21 cellular contexts compared by ENCODE assay signal in the genomic region with DNA sequence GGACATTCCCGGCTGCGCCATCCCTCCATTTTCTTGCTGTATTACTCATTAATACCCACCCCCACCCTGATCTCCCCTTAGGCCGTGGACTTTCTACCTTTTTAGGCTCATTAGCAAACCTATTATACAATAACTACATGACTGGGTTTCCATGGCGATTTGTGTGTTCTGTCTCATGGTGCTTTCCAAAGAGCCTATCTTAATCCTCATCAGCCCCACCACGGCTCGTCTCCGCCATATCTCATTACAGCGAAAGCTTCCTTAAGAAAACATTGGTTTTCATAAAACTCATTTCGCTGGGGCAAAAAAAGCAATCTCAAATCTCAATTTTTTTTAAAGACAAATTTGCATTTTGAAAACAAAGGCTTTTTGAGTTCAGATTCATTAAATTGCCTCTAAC. TPM values are rescaled to one million over a fixed set of nuclear protein-coding genes. Genes with fewer than 3 reads are reported as not detected.
"Had no signal": no experiment of that assay in that cellular context is flagged by ENCODE, and none has a peak within 500 bp of the region (broad histone marks: within the 10 kb centered on the region; RNA-seq: fewer than 3 reads in every experiment).

No MANE protein-coding gene starts in this region.

- H3K4me3 Mint-ChIP-seq: activated CD4-positive, alpha-beta T cell treated with anti-CD3 and anti-CD28 coated beads for 36 hours; activated CD8-positive, alpha-beta T cell treated with anti-CD3 and anti-CD28 coated beads for 36 hours; activated naive CD8-positive, alpha-beta T cell treated with anti-CD3 and anti-CD28 coated beads, Interleukin-2, amount 10 ng/mL, durations not matched to agents 7 days and 5 days; central memory CD8-positive, alpha-beta T cell; T-cell had no signal

- DNase-seq: activated CD4-positive, alpha-beta T cell treated with anti-CD3 and anti-CD28 coated beads for 36 hours; activated CD8-positive, alpha-beta memory T cell treated with anti-CD3 and anti-CD28 coated beads, Interleukin-2, amount 50 U/mL, for 4 hours; activated CD8-positive, alpha-beta T cell treated with anti-CD3 and anti-CD28 coated beads for 36 hours; activated naive CD4-positive, alpha-beta T cell treated with anti-CD3 and anti-CD28 coated beads, Interleukin-2, amount 50 U/mL, for 16 hours; activated naive CD8-positive, alpha-beta T cell treated with anti-CD3 and anti-CD28 coated beads, Interleukin-2, amount 10 ng/mL, durations not matched to agents 7 days and 5 days; aorta; MM.1S; NCI-H1105; NCI-H1436; NCI-H187 treated with DMSO at 0.1 percent for 48 hours; NCI-H2081 treated with DMSO at 0.1 percent for 48 hours; NCI-H2171 treated with DMSO at 0.1 percent for 48 hours; NCI-H345; NCI-H510A; PC-3; SHP77; T-cell; T-helper 2 cell; T1000 had no signal

- H3K36me3 Mint-ChIP-seq: activated naive CD8-positive, alpha-beta T cell treated with anti-CD3 and anti-CD28 coated beads, Interleukin-2, amount 10 ng/mL, durations not matched to agents 7 days and 5 days; T-cell had no signal

- H3K9me3 Mint-ChIP-seq: activated CD8-positive, alpha-beta T cell treated with anti-CD3 and anti-CD28 coated beads for 36 hours; activated naive CD8-positive, alpha-beta T cell treated with anti-CD3 and anti-CD28 coated beads, Interleukin-2, amount 10 ng/mL, durations not matched to agents 7 days and 5 days; central memory CD8-positive, alpha-beta T cell; T-cell had no signal

- H3K27ac Mint-ChIP-seq: activated CD4-positive, alpha-beta T cell treated with anti-CD3 and anti-CD28 coated beads for 36 hours; activated CD8-positive, alpha-beta T cell treated with anti-CD3 and anti-CD28 coated beads for 36 hours; activated naive CD8-positive, alpha-beta T cell treated with anti-CD3 and anti-CD28 coated beads, Interleukin-2, amount 10 ng/mL, durations not matched to agents 7 days and 5 days; T-cell had no signal

- H3K27me3 Mint-ChIP-seq: activated CD4-positive, alpha-beta T cell treated with anti-CD3 and anti-CD28 coated beads for 36 hours; activated CD8-positive, alpha-beta T cell treated with anti-CD3 and anti-CD28 coated beads for 36 hours; central memory CD8-positive, alpha-beta T cell; T-cell had no signal

- H3K4me1 Mint-ChIP-seq: activated CD4-positive, alpha-beta T cell treated with anti-CD3 and anti-CD28 coated beads for 36 hours; central memory CD8-positive, alpha-beta T cell had no signal

RNA-seq across cellular contexts. Expression of a gene that starts 41.1 kb away (rescaled TPM):
- total RNA-seq: activated CD8-positive, alpha-beta T cell treated with anti-CD3 and anti-CD28 coated beads for 36 hours; SK-MEL-5 had no signal
